Comparison of ENCODE assay signal across 16 cellular contexts in the genomic region with DNA sequence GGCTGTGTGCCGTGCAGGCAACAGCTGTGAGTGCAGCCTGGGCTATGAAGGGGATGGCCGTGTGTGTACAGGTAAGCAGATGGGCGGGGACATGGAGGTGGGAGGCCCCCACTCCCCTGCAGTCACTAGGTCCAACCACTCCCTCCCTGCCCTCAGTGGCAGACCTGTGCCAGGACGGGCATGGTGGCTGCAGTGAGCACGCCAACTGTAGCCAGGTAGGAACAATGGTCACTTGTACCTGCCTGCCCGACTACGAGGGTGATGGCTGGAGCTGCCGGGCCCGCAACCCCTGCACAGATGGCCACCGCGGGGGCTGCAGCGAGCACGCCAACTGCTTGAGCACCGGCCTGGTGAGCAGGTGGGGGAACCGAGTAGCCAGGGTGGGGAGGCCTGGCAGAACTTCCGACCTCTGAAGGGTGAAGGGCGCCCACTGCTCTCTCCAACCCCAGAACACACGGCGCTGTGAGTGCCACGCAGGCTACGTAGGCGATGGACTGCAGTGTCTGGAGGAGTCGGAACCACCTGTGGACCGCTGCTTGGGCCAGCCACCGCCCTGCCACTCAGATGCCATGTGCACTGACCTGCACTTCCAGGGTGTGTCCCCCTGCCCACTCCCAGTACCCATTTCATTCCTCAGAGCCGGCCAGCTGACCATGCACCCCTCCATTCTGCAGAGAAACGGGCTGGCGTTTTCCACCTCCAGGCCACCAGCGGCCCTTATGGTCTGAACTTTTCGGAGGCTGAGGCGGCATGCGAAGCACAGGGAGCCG. TPM values are rescaled to one million over a fixed set of nuclear protein-coding genes. Genes with fewer than 3 reads are reported as not detected.
DNase-seq lines count a peak whose midpoint lies in the region; ATAC-seq and TF ChIP-seq lines count a peak whose summit lies in the region.
"Had no signal": no experiment of that assay in that cellular context is flagged by ENCODE, and none has a peak within 500 bp of the region (broad histone marks: within the 10 kb centered on the region; RNA-seq: fewer than 3 reads in every experiment).

No MANE protein-coding gene starts in this region.

- H3K9me3 Mint-ChIP-seq in chondrocyte (ENCODE audit: low read depth): no peaks in the 10 kb centered on the region
- H3K9me3 Mint-ChIP-seq: CD4-positive, alpha-beta memory T cell had no signal

- H3K4me1 ChIP-seq in right cardiac atrium (ENCODE audit: control insufficient read depth, insufficient read depth, low read length) (peaks cover 19% of the 10 kb centered on the region), psoas muscle (no peaks in the 10 kb centered on the region)

- no peaks in the 10 kb centered on the region for H3K27me3 Mint-ChIP-seq in chondrocyte (ENCODE audit: low read depth)
- H3K27me3 Mint-ChIP-seq: B cell; CD4-positive, alpha-beta memory T cell had no signal

- H3K4me3 Mint-ChIP-seq in chondrocyte (ENCODE audit: unreplicated experiment): no peak overlapping the region
- H3K4me3 Mint-ChIP-seq: B cell; CD4-positive, alpha-beta memory T cell had no signal

- H3K9me3 ChIP-seq in right cardiac atrium (ENCODE audit: control insufficient read depth, low read length): no peaks in the 10 kb centered on the region
- H3K9me3 ChIP-seq in psoas muscle: no peaks in the 10 kb centered on the region

- intact Hi-C loops in right cardiac atrium (cut with DNase I) (no loop called here), psoas muscle (cut with DNase I) (no loop called here)

- TF ChIP-seq CTCF in chondrocyte (IDR thresholded peaks at IDR 0.05) (no peak), psoas muscle (IDR thresholded peaks at IDR 0.05) (no peak)

- H3K27ac ChIP-seq in right cardiac atrium (ENCODE audit: low read length) (no peak overlapping the region), psoas muscle (no peak overlapping the region)
- H3K27ac ChIP-seq: RWPE1 had no signal

- ATAC-seq in right cardiac atrium (no peak), psoas muscle (no peak), HG03139 (IDR thresholded peaks at IDR 0.05; ENCODE audit: unreplicated experiment) (no peak), SK-N-SH treated with all-trans-retinoic acid at 6 μM for 48 hours (no peak)

- H3K36me3 Mint-ChIP-seq in chondrocyte (ENCODE audit: low read depth): peaks cover 14% of the 10 kb centered on the region
- H3K36me3 Mint-ChIP-seq: CD4-positive, alpha-beta memory T cell had no signal

- DNase-seq in H7: peak; percentile 65
- DNase-seq in chondrocyte (ENCODE audit: low spot score): peak; percentile 86
- DNase-seq in right cardiac atrium: peak; percentile 5 to 54 (median 43)
- DNase-seq in psoas muscle: peak; percentile 8 to 46
- no peak for DNase-seq in HT-29 (ENCODE audit: low spot score)
- DNase-seq: MV-4-11; NCI-H146; NCI-H226; NCI-H526; NK-92 treated with Interleukin-12 subunit alpha and Interleukin-12 subunit beta, amount 100 ng/mL, for 24 hours had no signal

- H3K4me1 Mint-ChIP-seq in chondrocyte (ENCODE audit: low read depth): no peaks in the 10 kb centered on the region
- H3K4me1 Mint-ChIP-seq: B cell; CD4-positive, alpha-beta memory T cell had no signal

- no peak overlapping the region for H3K4me3 ChIP-seq in H7 (ENCODE audit: insufficient read depth, low read depth, low read length)
- no peak overlapping the region for H3K4me3 ChIP-seq in right cardiac atrium (ENCODE audit: low read length)
- no peak overlapping the region for H3K4me3 ChIP-seq in psoas muscle

- peaks cover 5% of the 10 kb centered on the region for H3K27me3 ChIP-seq in H7 (ENCODE audit: control insufficient read depth, insufficient read depth, low read length)
- H3K27me3 ChIP-seq in right cardiac atrium (ENCODE audit: control insufficient read depth, insufficient read depth): no peaks in the 10 kb centered on the region
- no peaks in the 10 kb centered on the region for H3K27me3 ChIP-seq in psoas muscle (ENCODE audit: insufficient read depth in 3 of 3, low read length in 2 of 3)

- 95% methylated on average over 33 of the region's 33 CpGs for WGBS in right cardiac atrium
- WGBS in psoas muscle, 3 donors: 92 to 95% (median 93%) methylated on average over 32 to 33 of the region's 33 CpGs

- peaks cover 19% of the 10 kb centered on the region for H3K36me3 ChIP-seq in H7 (replicated peaks; ENCODE audit: control insufficient read depth, insufficient read depth, low read length)
- no peaks in the 10 kb centered on the region for H3K36me3 ChIP-seq in psoas muscle (ENCODE audit: insufficient read depth in 1 of 2, low read depth in 1 of 2)

- no peak overlapping the region for H3K27ac Mint-ChIP-seq in chondrocyte (ENCODE audit: unreplicated experiment)
- H3K27ac Mint-ChIP-seq: B cell; CD4-positive, alpha-beta memory T cell had no signal

TF ChIP-seq in SK-N-SH treated with all-trans-retinoic acid at 6 μM for 48 hours, 23 proteins besides CTCF, POLR2A, EP300 and RAD21:
- TF ChIP-seq SNAI2 (CRISPR knock-in tag; IDR thresholded peaks at IDR 0.05): no peak

RNA-seq across cellular contexts. Expression of a gene that starts 11.6 kb away (rescaled TPM):
- total RNA-seq in H7 (2014; rRNA removed; shearing (Covaris generic)): 302 and 311 TPM in 2 replicates
- total RNA-seq in chondrocyte: 283 to 309 TPM (median 298 TPM) in 3 replicates
- total RNA-seq in right cardiac atrium: 100 to 1,000 TPM; 123 to 223 (median 154) TPM
- polyA plus RNA-seq in right cardiac atrium: 322 TPM
- total RNA-seq in psoas muscle: 10 to 100 TPM in 2 of 4 donors, 1 to 10 TPM in 2; 6.8 to 13.7 (median 10.4) TPM
- polyA plus RNA-seq in psoas muscle: 10 to 100 TPM in 2 of 3 donors, 1 to 10 TPM in 1; 8.8 to 10.5 (median 10.3) TPM
- 119 and 120 TPM in 2 replicates for total RNA-seq in HT-29 (2014; rRNA removed; shearing (Covaris generic))

RNA-seq across cellular contexts. Expression of a gene that starts 14.3 kb away (rescaled TPM):
- total RNA-seq in H7 (2014; rRNA removed; shearing (Covaris generic)): 17.0 and 21.5 TPM in 2 replicates
- total RNA-seq in chondrocyte (13.7 to 30.4 TPM (median 16.9 TPM) in 3 replicates), right cardiac atrium (10 to 100 TPM; 52.4 to 64.2 (median 62.4) TPM), psoas muscle (10 to 100 TPM; 29.5 to 32.7 (median 31.0) TPM)
- polyA plus RNA-seq in right cardiac atrium (97.3 TPM), psoas muscle (10 to 100 TPM; 34.4 to 95.4 (median 67.9) TPM)
- total RNA-seq in HT-29 (2014; rRNA removed; shearing (Covaris generic)): 15.3 and 38.3 TPM in 2 replicates

RNA-seq across cellular contexts. Expression of a gene that starts 26.9 kb away (rescaled TPM):
- 0.52 and 1.3 TPM in 2 replicates for total RNA-seq in H7 (2014; rRNA removed; shearing (Covaris generic))
- not detected in 3 replicates for total RNA-seq in chondrocyte
- 100 to 1,000 TPM in 2 of 4 donors, 10 to 100 TPM in 2; 91.9 to 159 (median 101) TPM for total RNA-seq in right cardiac atrium
- polyA plus RNA-seq in right cardiac atrium: 69.5 TPM
- total RNA-seq in psoas muscle: 10 to 100 TPM; 29.0 to 47.5 (median 41.9) TPM
- polyA plus RNA-seq in psoas muscle: 10 to 100 TPM; 15.9 to 27.4 (median 22.5) TPM
- total RNA-seq in HT-29 (2014; rRNA removed; shearing (Covaris generic)): 0.03 TPM in 1 of 2 replicates, not detected in the other
- total RNA-seq: H4 had no signal
- polyA plus RNA-seq: CD4-positive, alpha-beta memory T cell had no signal

Comparison
In these comparisons a context has a peak if more than half of its experiments do, and no peak if none do; other contexts are left out.
1. RNA of a gene that starts 26.9 kb away (total RNA-seq): 91.9 to 159 TPM in right cardiac atrium and 29.0 to 47.5 TPM in psoas muscle; 0.52 to 1.3 TPM in H7, not detected in chondrocyte and 0.03 TPM in HT-29; every median in the first group is over 10 times any median in the second.